In the genomic region with DNA sequence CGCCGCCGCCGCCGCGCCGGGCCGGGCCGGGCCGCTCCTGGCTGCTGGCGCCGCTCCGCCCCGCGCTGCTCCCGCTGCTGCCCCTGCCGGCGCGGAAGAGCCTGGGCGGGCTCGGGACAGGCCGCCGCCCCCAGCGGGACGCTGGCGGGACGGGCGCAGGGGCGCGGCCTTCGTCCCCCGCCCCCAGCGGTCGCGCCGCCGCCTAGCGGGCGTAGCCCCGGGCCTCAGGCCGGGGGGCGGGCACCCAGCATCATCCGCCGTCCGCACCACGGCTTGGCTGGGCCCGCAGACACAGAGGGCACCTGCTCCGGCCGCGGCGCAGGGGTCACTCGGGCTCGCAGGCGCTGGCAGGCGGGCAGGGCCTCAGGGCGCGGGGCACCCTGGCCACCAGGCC, we compare ENCODE assay signal across 8 cellular contexts. TPM values are rescaled to one million over a fixed set of nuclear protein-coding genes. Genes with fewer than 3 reads are reported as not detected.
DNase-seq lines count a peak whose midpoint lies in the region; ATAC-seq and TF ChIP-seq lines count a peak whose summit lies in the region.

Gene AMFR, minus strand, starts transcription at position 107 of the 394 bp plus-strand sequence. CDS start 218 bp downstream, outside the sequence.

- WGBS in thymus, result under 1% methylated on average over 57 of the region's 57 CpGs

- H3K4me3 ChIP-seq in osteoblast (ENCODE audit: insufficient read depth, low read length), result peak within 1 kb of the TSS; percentile 84
- H3K4me3 ChIP-seq in thymus (ENCODE audit: low read length), result peak within 1 kb of the TSS; percentile 73

- no peaks in the 10 kb centered on the region for H3K27me3 ChIP-seq in osteoblast (ENCODE audit: insufficient read depth, low read length)
- H3K27me3 ChIP-seq in thymus (ENCODE audit: control insufficient read depth, insufficient read depth), result no peaks in the 10 kb centered on the region

- TF ChIP-seq CTCF in glutamatergic neuron (IDR thresholded peaks at IDR 0.05; ENCODE audit: partially characterized antibody, unreplicated experiment), result peak; percentile 31
- TF ChIP-seq CTCF in osteoblast (IDR thresholded peaks at IDR 0.05; ENCODE audit: extremely low read depth, low read depth, low read length), result peak; percentile 17

- peak; percentile 53 for DNase-seq in DMS114 treated with DMSO at 0.1 percent for 48 hours (lab: John Stamatoyannopoulos, UW; ENCODE audit: unreplicated experiment)
- DNase-seq in HK-2 (ENCODE audit: unreplicated experiment), result peak; percentile 60
- DNase-seq in SK-MEL-5 (ENCODE audit: low read depth, low spot score), result peak; percentile 70
- DNase-seq in glutamatergic neuron, result peak; percentile 77
- peak; percentile 99 for DNase-seq in osteoblast (ENCODE audit: insufficient read length, low spot score, missing footprints)

- no peaks in the 10 kb centered on the region for H3K36me3 Mint-ChIP-seq in activated naive CD8-positive, alpha-beta T cell
- H3K36me3 Mint-ChIP-seq in glutamatergic neuron (ENCODE audit: unreplicated experiment), result no peaks in the 10 kb centered on the region

- H3K36me3 ChIP-seq in osteoblast (ENCODE audit: insufficient read depth, low read length) (no peaks in the 10 kb centered on the region), thymus (ENCODE audit: control insufficient read depth, insufficient read depth) (peaks cover 4% of the 10 kb centered on the region)

- H3K27me3 Mint-ChIP-seq in activated naive CD8-positive, alpha-beta T cell, result no peaks in the 10 kb centered on the region
- H3K27me3 Mint-ChIP-seq in glutamatergic neuron (ENCODE audit: unreplicated experiment), result peaks cover 2% of the 10 kb centered on the region

- H3K9me3 Mint-ChIP-seq in activated naive CD8-positive, alpha-beta T cell (ENCODE audit: low read depth), result no peaks in the 10 kb centered on the region
- peaks cover 4% of the 10 kb centered on the region for H3K9me3 Mint-ChIP-seq in glutamatergic neuron (ENCODE audit: unreplicated experiment)

- H3K4me1 Mint-ChIP-seq in activated naive CD8-positive, alpha-beta T cell (ENCODE audit: low read depth), result peaks cover 42% of the 10 kb centered on the region
- peaks cover 23% of the 10 kb centered on the region for H3K4me1 Mint-ChIP-seq in glutamatergic neuron (ENCODE audit: low read depth, unreplicated experiment)

- ATAC-seq in GM19463 (IDR thresholded peaks at IDR 0.05; ENCODE audit: unreplicated experiment), result peak; percentile 82

- H3K4me3 Mint-ChIP-seq in activated naive CD8-positive, alpha-beta T cell, result peak within 1 kb of the TSS; percentile 96
- H3K4me3 Mint-ChIP-seq in glutamatergic neuron (ENCODE audit: unreplicated experiment), result peak within 1 kb of the TSS; percentile 98

- H3K27ac ChIP-seq in osteoblast (ENCODE audit: low read depth, low read length) (peak within 1 kb of the TSS; percentile 69), thymus (ENCODE audit: low read depth) (peak within 1 kb of the TSS; percentile 68)

- H2AFZ ChIP-seq in osteoblast (ENCODE audit: low read length), result peak within 1 kb of the TSS; percentile 69

- peaks cover 33% of the 10 kb centered on the region for H4K20me1 ChIP-seq in osteoblast (ENCODE audit: insufficient read depth, low read length)

- H3K9me3 ChIP-seq in osteoblast (ENCODE audit: low read depth, low read length) (no peaks in the 10 kb centered on the region), thymus (ENCODE audit: control insufficient read depth) (no peaks in the 10 kb centered on the region)

- in situ Hi-C loops in SK-MEL-5 (cut with HindIII; ENCODE audit: low pct_unique_long_range_greater_than_20kb, low sequenced_read_pairs), result no loop called here

- H3K27ac Mint-ChIP-seq in activated naive CD8-positive, alpha-beta T cell, result peak within 1 kb of the TSS; percentile 94
- H3K27ac Mint-ChIP-seq in glutamatergic neuron (ENCODE audit: unreplicated experiment), result peak within 1 kb of the TSS; percentile 76

- H3K79me2 ChIP-seq in osteoblast (ENCODE audit: insufficient read depth, low read length), result peaks cover 46% of the 10 kb centered on the region

- H3K4me1 ChIP-seq in osteoblast (ENCODE audit: insufficient read depth, low read length) (peaks cover 16% of the 10 kb centered on the region), thymus (ENCODE audit: control insufficient read depth, insufficient read depth, low read length) (peaks cover 12% of the 10 kb centered on the region)

- H3K4me2 ChIP-seq in osteoblast (ENCODE audit: insufficient read depth, low read length), result peak within 1 kb of the TSS; percentile 99

RNA-seq across cellular contexts. Expression of gene AMFR, which starts in this region (rescaled TPM):
- 122 and 126 TPM in 2 replicates for total RNA-seq in SK-MEL-5 (2014; rRNA removed; shearing (Covaris generic))
- polyA plus RNA-seq in SK-MEL-5 (2015; cell fraction: cytosol; rRNA removed), result 60.9 and 64.0 TPM in 2 replicates
- 15.4 and 36.6 TPM in 2 replicates for polyA plus RNA-seq in SK-MEL-5 (2015; cell fraction: nucleus; rRNA removed)
- 69.9 TPM for total RNA-seq in glutamatergic neuron (ENCODE audit: unreplicated experiment)
- 279 and 339 TPM in 2 replicates for total RNA-seq in osteoblast
- polyA plus RNA-seq in thymus, result 52.4 TPM

Comparison
In these comparisons a context has a peak if more than half of its experiments do, and no peak if none do; other contexts are left out.
1. Peak in every context shown above with its lines: DNase-seq, ATAC-seq, H3K4me3 ChIP-seq and H3K27ac ChIP-seq.